20 cellular contexts compared by ENCODE assay signal in genomic region chr5:175670358-175670757, GRCh38. TPM values are rescaled to one million over a fixed set of nuclear protein-coding genes. Genes with fewer than 3 reads are reported as not detected.
DNase-seq lines count a peak whose midpoint lies in the region; ATAC-seq and TF ChIP-seq lines count a peak whose summit lies in the region.
"Had no signal": no experiment of that assay in that cellular context is flagged by ENCODE, and none has a peak within 500 bp of the region (broad histone marks: within the 10 kb centered on the region; RNA-seq: fewer than 3 reads in every experiment).

No MANE protein-coding gene starts in this region.

- H3K4me3 ChIP-seq in cardiac muscle cell, result no peak overlapping the region
- no peak overlapping the region for H3K4me3 ChIP-seq in CD4-positive, CD25-positive, alpha-beta regulatory T cell (ENCODE audit: low read depth, low read length)
- H3K4me3 ChIP-seq: A549, K562, SK-N-MC had no signal

- ATAC-seq in left ventricle myocardium superior (no peak), HG03342 (IDR thresholded peaks at IDR 0.05; ENCODE audit: unreplicated experiment) (no peak)
- no peak for ATAC-seq in CD4-positive, CD25-positive, alpha-beta regulatory T cell (ENCODE audit: low read depth in 2 of 2)
- no peak for ATAC-seq in activated T-helper 17 cell treated with anti-CD3 and anti-CD28 coated beads, Interleukin-2, amount 50 U/mL, for 72 hours (replicated peaks)
- no peak for ATAC-seq in activated CD8-positive, alpha-beta memory T cell treated with anti-CD3 and anti-CD28 coated beads, Interleukin-2, amount 10 ng/mL, durations not matched to agents 7 days and 5 days
- ATAC-seq: A549, HCT116, K562 had no signal

- no peaks in the 10 kb centered on the region for H3K27me3 Mint-ChIP-seq in CD4-positive, CD25-positive, alpha-beta regulatory T cell
- no peaks in the 10 kb centered on the region for H3K27me3 Mint-ChIP-seq in activated T-helper 17 cell treated with anti-CD3 and anti-CD28 coated beads, Interleukin-2, amount 50 U/mL, for 72 hours
- peaks cover 5% of the 10 kb centered on the region for H3K27me3 Mint-ChIP-seq in activated CD8-positive, alpha-beta memory T cell treated with anti-CD3 and anti-CD28 coated beads, Interleukin-2, amount 10 ng/mL, durations not matched to agents 7 days and 5 days

- no peak overlapping the region for H3K4me3 Mint-ChIP-seq in CD4-positive, CD25-positive, alpha-beta regulatory T cell
- no peak overlapping the region for H3K4me3 Mint-ChIP-seq in activated T-helper 17 cell treated with anti-CD3 and anti-CD28 coated beads, Interleukin-2, amount 50 U/mL, for 72 hours
- no peak overlapping the region for H3K4me3 Mint-ChIP-seq in activated CD8-positive, alpha-beta memory T cell treated with anti-CD3 and anti-CD28 coated beads, Interleukin-2, amount 10 ng/mL, durations not matched to agents 7 days and 5 days

- no peaks in the 10 kb centered on the region for H3K9me3 Mint-ChIP-seq in CD4-positive, CD25-positive, alpha-beta regulatory T cell
- no peaks in the 10 kb centered on the region for H3K9me3 Mint-ChIP-seq in activated T-helper 17 cell treated with anti-CD3 and anti-CD28 coated beads, Interleukin-2, amount 50 U/mL, for 72 hours
- no peaks in the 10 kb centered on the region for H3K9me3 Mint-ChIP-seq in activated CD8-positive, alpha-beta memory T cell treated with anti-CD3 and anti-CD28 coated beads, Interleukin-2, amount 10 ng/mL, durations not matched to agents 7 days and 5 days (ENCODE audit: low read depth)

- H3K4me1 ChIP-seq in cardiac muscle cell (ENCODE audit: low read depth), result peaks cover 50% of the 10 kb centered on the region
- peaks cover 5% of the 10 kb centered on the region for H3K4me1 ChIP-seq in CD4-positive, CD25-positive, alpha-beta regulatory T cell (ENCODE audit: control insufficient read depth, insufficient read depth, low read length, poor library complexity, severe bottlenecking)
- H3K4me1 ChIP-seq: A549 had no signal

- no peaks in the 10 kb centered on the region for H3K27me3 ChIP-seq in cardiac muscle cell
- H3K27me3 ChIP-seq in CD4-positive, CD25-positive, alpha-beta regulatory T cell (ENCODE audit: control insufficient read depth, insufficient read depth, low read length), result no peaks in the 10 kb centered on the region

- no peak for TF ChIP-seq CTCF in cardiac muscle cell (IDR thresholded peaks at IDR 0.05; ENCODE audit: low read depth, low read length)

- CTCF ChIA-PET in activated CD8-positive, alpha-beta memory T cell treated with anti-CD3 and anti-CD28 coated beads, Interleukin-2, amount 10 ng/mL, durations not matched to agents 7 days and 5 days (lab: Charles Lee), result no interaction called here

- H3K27ac Mint-ChIP-seq in CD4-positive, CD25-positive, alpha-beta regulatory T cell, result peak overlapping the region; percentile 67 to 87 (median 84)
- H3K27ac Mint-ChIP-seq in activated T-helper 17 cell treated with anti-CD3 and anti-CD28 coated beads, Interleukin-2, amount 50 U/mL, for 72 hours, result peak overlapping the region; percentile 64
- H3K27ac Mint-ChIP-seq in activated CD8-positive, alpha-beta memory T cell treated with anti-CD3 and anti-CD28 coated beads, Interleukin-2, amount 10 ng/mL, durations not matched to agents 7 days and 5 days, result no peak overlapping the region

- intact Hi-C loops in left ventricle myocardium superior (cut with micrococcal nuclease), result no loop called here

- no peaks in the 10 kb centered on the region for H3K36me3 ChIP-seq in cardiac muscle cell
- H3K36me3 ChIP-seq in CD4-positive, CD25-positive, alpha-beta regulatory T cell (ENCODE audit: control insufficient read depth, insufficient read depth, low read length), result no peaks in the 10 kb centered on the region

- peaks cover 4 to 75% (median 46%) of the 10 kb centered on the region in 4 donors for H3K4me1 Mint-ChIP-seq in CD4-positive, CD25-positive, alpha-beta regulatory T cell
- peaks cover 17% of the 10 kb centered on the region for H3K4me1 Mint-ChIP-seq in activated T-helper 17 cell treated with anti-CD3 and anti-CD28 coated beads, Interleukin-2, amount 50 U/mL, for 72 hours
- peaks cover 14% of the 10 kb centered on the region for H3K4me1 Mint-ChIP-seq in activated CD8-positive, alpha-beta memory T cell treated with anti-CD3 and anti-CD28 coated beads, Interleukin-2, amount 10 ng/mL, durations not matched to agents 7 days and 5 days

- H3K27ac ChIP-seq in cardiac muscle cell, result peak overlapping the region; percentile 77
- no peak overlapping the region for H3K27ac ChIP-seq in CD4-positive, CD25-positive, alpha-beta regulatory T cell (ENCODE audit: insufficient read depth, low read length, poor library complexity, severe bottlenecking)
- H3K27ac ChIP-seq in temporal lobe (ENCODE audit: low read depth, low read length), result peak overlapping the region; percentile 48
- H3K27ac ChIP-seq: A549, SK-N-MC had no signal

- peaks cover 10% of the 10 kb centered on the region for H3K36me3 Mint-ChIP-seq in CD4-positive, CD25-positive, alpha-beta regulatory T cell
- H3K36me3 Mint-ChIP-seq in activated T-helper 17 cell treated with anti-CD3 and anti-CD28 coated beads, Interleukin-2, amount 50 U/mL, for 72 hours (ENCODE audit: low read depth), result no peaks in the 10 kb centered on the region
- H3K36me3 Mint-ChIP-seq in activated CD8-positive, alpha-beta memory T cell treated with anti-CD3 and anti-CD28 coated beads, Interleukin-2, amount 10 ng/mL, durations not matched to agents 7 days and 5 days, result peaks cover 2% of the 10 kb centered on the region

- DNase-seq in cardiac muscle cell (ENCODE audit: low read depth in 1 of 2, low spot score in 1 of 2) (no peak), left ventricle myocardium superior (no peak)
- no peak for DNase-seq in CD4-positive, CD25-positive, alpha-beta regulatory T cell
- DNase-seq in activated CD8-positive, alpha-beta memory T cell treated with anti-CD3 and anti-CD28 coated beads, Interleukin-2, amount 10 ng/mL, durations not matched to agents 7 days and 5 days, result no peak
- DNase-seq: C1 segment of cervical spinal cord, Calu3, DMS79 treated with DMSO at 0.1 percent for 48 hours, NCI-H1092 treated with DMSO at 0.1 percent for 48 hours, NCI-H1436 treated with DMSO at 0.1 percent for 48 hours, NCI-H187 treated with DMSO at 0.1 percent for 48 hours, NCI-H2171 treated with DMSO at 0.1 percent for 48 hours, NCI-H345, NCI-H748 treated with DMSO at 0.1 percent for 48 hours had no signal

- H3K9me3 ChIP-seq in cardiac muscle cell (ENCODE audit: low read depth), result no peaks in the 10 kb centered on the region
- no peaks in the 10 kb centered on the region for H3K9me3 ChIP-seq in CD4-positive, CD25-positive, alpha-beta regulatory T cell (ENCODE audit: control insufficient read depth in 2 of 2, low read length in 2 of 2)
- H3K9me3 ChIP-seq: A549 had no signal

RNA-seq across cellular contexts. Expression of gene HRH2, which starts 12.5 kb away (rescaled TPM):
- total RNA-seq in cardiac muscle cell (15.6 and 23.3 TPM in 2 replicates), left ventricle myocardium superior (58.0 TPM), temporal lobe (3.0 TPM)
- polyA plus RNA-seq in cardiac muscle cell, result 12.7 and 19.1 TPM in 2 replicates
- total RNA-seq in CD4-positive, CD25-positive, alpha-beta regulatory T cell, result 7.0 TPM
- polyA plus RNA-seq in CD4-positive, CD25-positive, alpha-beta regulatory T cell, result 1 to 10 TPM; 1.6 to 3.6 (median 1.9) TPM
- 1 to 10 TPM; 3.3 to 4.0 TPM for total RNA-seq in activated T-helper 17 cell treated with anti-CD3 and anti-CD28 coated beads, Interleukin-2, amount 50 U/mL, for 72 hours
- 10 to 100 TPM in 1 of 2 experiments, 1 to 10 TPM in 1; 6.8 to 21.4 TPM for total RNA-seq in activated CD8-positive, alpha-beta memory T cell treated with anti-CD3 and anti-CD28 coated beads, Interleukin-2, amount 10 ng/mL, durations not matched to agents 7 days and 5 days
- total RNA-seq: Calu3, K562 had no signal
